Comparison of ENCODE assay signal across 29 cellular contexts in genomic region chr18:46830633-46831032, GRCh38.
"Had no signal": no experiment of that assay in that cellular context is flagged by ENCODE, and none has a peak within 500 bp of the region (broad histone marks: within the 10 kb centered on the region; RNA-seq: fewer than 3 reads in every experiment).

No MANE protein-coding gene starts in this region.

- H3K4me3 ChIP-seq: colonic mucosa, esophagus muscularis mucosa, gastrocnemius medialis, left lung, mucosa of descending colon, neural progenitor cell, right lobe of liver, smooth muscle cell, stomach, thoracic aorta, tibial nerve, upper lobe of left lung had no signal

- H3K4me2 ChIP-seq: neural progenitor cell, smooth muscle cell had no signal

- H3K27ac ChIP-seq: colonic mucosa, esophagus muscularis mucosa, gastrocnemius medialis, left lung, neural progenitor cell, parathyroid adenoma, right lobe of liver, stomach, thoracic aorta, tibial nerve, upper lobe of left lung had no signal

- H3K9me3 ChIP-seq: colonic mucosa, esophagus muscularis mucosa, gastrocnemius medialis, left lung, mucosa of descending colon, right lobe of liver, stomach, thoracic aorta, tibial nerve, upper lobe of left lung had no signal

- H3K27ac Mint-ChIP-seq: dendritic cell treated with granulocyte-macrophage colony-stimulating factor and Interleukin-4, amounts not matched to agents 40 ng/mL and 50 ng/mL, for 4 days; mesothelial cell of epicardium; naive thymus-derived CD4-positive, alpha-beta T cell; nephron; neural progenitor cell; progenitor cell of endocrine pancreas; stimulated activated effector memory CD8-positive, alpha-beta T cell treated with anti-CD3 and anti-CD28 coated beads, Interleukin-12 subunit alpha, Interleukin-12 subunit beta, amount 100 ng/mL, for 72 hours had no signal

- H3K27me3 ChIP-seq: colonic mucosa, esophagus muscularis mucosa, gastrocnemius medialis, left lung, neural progenitor cell, right lobe of liver, stomach, tibial nerve, upper lobe of left lung had no signal

- H3K36me3 ChIP-seq: right lobe of liver had no signal

- DNase-seq: colonic mucosa; effector memory CD4-positive, alpha-beta T cell; foreskin fibroblast; gastrocnemius medialis; head of caudate nucleus; left cardiac atrium; left lung; mesenchymal stem cell; mucosa of descending colon; naive thymus-derived CD4-positive, alpha-beta T cell; right lobe of liver; stimulated activated CD4-positive, alpha-beta T cell treated with anti-CD3 and anti-CD28 coated beads, Interleukin-12 subunit alpha, Interleukin-12 subunit beta, amount 100 ng/mL, for 4 hours; stimulated activated CD4-positive, alpha-beta T cell treated with anti-CD3 and anti-CD28 coated beads, Interleukin-1b, Interleukin-23, amount 100 ng/mL, for 48 hours; stimulated activated CD4-positive, alpha-beta T cell treated with anti-CD3 and anti-CD28 coated beads, Interleukin-4, amount 100 ng/mL, for 1 hour; stimulated activated naive CD4-positive, alpha-beta T cell treated with Interleukin-2 at 50 U/mL for 16 hours; stomach; substantia nigra; upper lobe of left lung had no signal

- H3K4me1 Mint-ChIP-seq: nephron; stimulated activated effector memory CD8-positive, alpha-beta T cell treated with anti-CD3 and anti-CD28 coated beads, Interleukin-12 subunit alpha, Interleukin-12 subunit beta, amount 100 ng/mL, for 72 hours had no signal

- H3K79me2 ChIP-seq: parathyroid adenoma had no signal

- H3K4me3 Mint-ChIP-seq: dendritic cell treated with granulocyte-macrophage colony-stimulating factor and Interleukin-4, amounts not matched to agents 40 ng/mL and 50 ng/mL, for 4 days; mesothelial cell of epicardium; naive thymus-derived CD4-positive, alpha-beta T cell; nephron; neural progenitor cell; stimulated activated effector memory CD8-positive, alpha-beta T cell treated with anti-CD3 and anti-CD28 coated beads, Interleukin-12 subunit alpha, Interleukin-12 subunit beta, amount 100 ng/mL, for 72 hours had no signal

- H2AFZ ChIP-seq: neural progenitor cell, parathyroid adenoma had no signal

- H3K9me3 Mint-ChIP-seq: dendritic cell treated with granulocyte-macrophage colony-stimulating factor and Interleukin-4, amounts not matched to agents 40 ng/mL and 50 ng/mL, for 4 days; mesothelial cell of epicardium; naive thymus-derived CD4-positive, alpha-beta T cell; nephron; neural progenitor cell; stimulated activated effector memory CD8-positive, alpha-beta T cell treated with anti-CD3 and anti-CD28 coated beads, Interleukin-12 subunit alpha, Interleukin-12 subunit beta, amount 100 ng/mL, for 72 hours had no signal

- H3K27me3 Mint-ChIP-seq: dendritic cell treated with granulocyte-macrophage colony-stimulating factor and Interleukin-4, amounts not matched to agents 40 ng/mL and 50 ng/mL, for 4 days; naive thymus-derived CD4-positive, alpha-beta T cell; progenitor cell of endocrine pancreas had no signal

- H3K9ac ChIP-seq: neural progenitor cell, parathyroid adenoma had no signal

- H3K4me1 ChIP-seq: colonic mucosa, esophagus muscularis mucosa, left lung, neural progenitor cell, tibial nerve, upper lobe of left lung had no signal
